In the genomic region with DNA sequence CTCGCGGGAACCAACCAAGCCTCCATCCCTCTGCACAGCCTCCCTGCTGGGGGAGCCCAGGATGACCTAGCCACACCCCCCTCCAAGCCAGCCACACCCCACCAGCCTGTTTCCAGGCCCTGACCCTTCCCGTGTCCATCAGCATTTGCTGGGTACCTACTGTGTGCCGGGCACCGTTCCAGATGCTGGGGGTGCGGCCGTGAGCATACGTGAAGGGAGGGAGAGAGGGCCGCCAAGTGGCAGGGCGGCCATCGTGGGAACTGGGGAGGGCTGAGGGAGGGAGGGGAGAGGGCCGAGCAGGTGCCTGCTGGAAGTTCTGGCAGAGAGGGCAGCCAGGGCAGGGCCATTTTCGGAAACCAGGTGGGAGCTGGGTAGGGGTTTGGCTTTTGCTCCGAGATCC, we compare ENCODE assay signal across 18 cellular contexts. TPM values are rescaled to one million over a fixed set of nuclear protein-coding genes. Genes with fewer than 3 reads are reported as not detected.
DNase-seq lines count a peak whose midpoint lies in the region; ATAC-seq and TF ChIP-seq lines count a peak whose summit lies in the region.
"Had no signal": no experiment of that assay in that cellular context is flagged by ENCODE, and none has a peak within 500 bp of the region (broad histone marks: within the 10 kb centered on the region; RNA-seq: fewer than 3 reads in every experiment).

No MANE protein-coding gene starts in this region.

- H3K27me3 ChIP-seq in CD4-positive, CD25-positive, alpha-beta regulatory T cell (ENCODE audit: control insufficient read depth, insufficient read depth, low read length): no peaks in the 10 kb centered on the region
- H3K27me3 ChIP-seq in liver (ENCODE audit: control insufficient read depth in 4 of 4, insufficient read depth in 4 of 4, low read length in 3 of 4) (no peaks in the 10 kb centered on the region), stomach (peaks cover 0 to 39% (median 0%) of the 10 kb centered on the region in 3 donors)
- H3K27me3 ChIP-seq: Peyer's patch had no signal

- no peaks in the 10 kb centered on the region for H3K36me3 ChIP-seq in CD4-positive, CD25-positive, alpha-beta regulatory T cell (ENCODE audit: control insufficient read depth, insufficient read depth, low read length)
- H3K36me3 ChIP-seq in liver (ENCODE audit: control insufficient read depth in 4 of 4, insufficient read depth in 3 of 4, low read depth in 1 of 4, low read length in 3 of 4) (peaks cover 0 to 2% (median 0%) of the 10 kb centered on the region in 4 donors), stomach (no peaks in the 10 kb centered on the region), mucosa of descending colon (ENCODE audit: low read depth) (no peaks in the 10 kb centered on the region)
- H3K36me3 ChIP-seq: HAP-1, Peyer's patch had no signal

- CTCF ChIA-PET in activated naive CD4-positive, alpha-beta T cell treated with anti-CD3 and anti-CD28 coated beads for 36 hours (lab: Charles Lee): no interaction called here

- H3K4me3 ChIP-seq in CD4-positive, CD25-positive, alpha-beta regulatory T cell (ENCODE audit: low read depth, low read length): no peak overlapping the region
- H3K4me3 ChIP-seq in liver (ENCODE audit: low read depth in 1 of 3, low read length in 3 of 3): no peak overlapping the region
- no peak overlapping the region for H3K4me3 ChIP-seq in stomach
- no peak overlapping the region for H3K4me3 ChIP-seq in mucosa of descending colon
- H3K4me3 ChIP-seq: GM12878, GM23248, HAP-1, Peyer's patch had no signal

- no peak for ATAC-seq in CD4-positive, CD25-positive, alpha-beta regulatory T cell (ENCODE audit: low read depth in 2 of 2)
- ATAC-seq in mucosa of descending colon: no peak
- ATAC-seq: GM12878, SK-N-SH treated with all-trans-retinoic acid at 6 μM for 48 hours had no signal

- peaks cover 52% of the 10 kb centered on the region for H3K4me1 ChIP-seq in CD4-positive, CD25-positive, alpha-beta regulatory T cell (ENCODE audit: control insufficient read depth, insufficient read depth, low read length, poor library complexity, severe bottlenecking)
- peaks cover 40 to 81% (median 57%) of the 10 kb centered on the region in 4 donors for H3K4me1 ChIP-seq in liver (ENCODE audit: control insufficient read depth in 4 of 4, insufficient read depth in 4 of 4, low read length in 3 of 4)
- peaks cover 80 to 100% (median 97%) of the 10 kb centered on the region in 4 donors for H3K4me1 ChIP-seq in stomach
- H3K4me1 ChIP-seq in mucosa of descending colon (ENCODE audit: low read depth): no peaks in the 10 kb centered on the region
- H3K4me1 ChIP-seq: HAP-1 had no signal

- H3K9me3 Mint-ChIP-seq in CD4-positive, CD25-positive, alpha-beta regulatory T cell: peaks cover 0 to 2% (median 0%) of the 10 kb centered on the region in 7 donors
- no peaks in the 10 kb centered on the region for H3K9me3 Mint-ChIP-seq in activated naive CD4-positive, alpha-beta T cell treated with anti-CD3 and anti-CD28 coated beads for 36 hours

- H3K9me3 ChIP-seq in CD4-positive, CD25-positive, alpha-beta regulatory T cell (ENCODE audit: control insufficient read depth in 2 of 2, low read length in 2 of 2): no peaks in the 10 kb centered on the region
- H3K9me3 ChIP-seq in liver (ENCODE audit: control insufficient read depth in 4 of 4, low read length in 3 of 4): no peaks in the 10 kb centered on the region
- no peaks in the 10 kb centered on the region for H3K9me3 ChIP-seq in stomach
- no peaks in the 10 kb centered on the region for H3K9me3 ChIP-seq in mucosa of descending colon
- H3K9me3 ChIP-seq: HAP-1, Peyer's patch had no signal

- no peaks in the 10 kb centered on the region for H3K36me3 Mint-ChIP-seq in CD4-positive, CD25-positive, alpha-beta regulatory T cell
- no peaks in the 10 kb centered on the region for H3K36me3 Mint-ChIP-seq in activated naive CD4-positive, alpha-beta T cell treated with anti-CD3 and anti-CD28 coated beads for 36 hours (ENCODE audit: low read depth)

- TF ChIP-seq POLR2A in stomach (IDR thresholded peaks at IDR 0.05): no peak

- no peak for TF ChIP-seq CTCF in liver (IDR thresholded peaks at IDR 0.05; ENCODE audit: low read depth, low read length, missing input control)
- no peak for TF ChIP-seq CTCF in stomach (IDR thresholded peaks at IDR 0.05)
- no peak for TF ChIP-seq CTCF in mucosa of descending colon (IDR thresholded peaks at IDR 0.05)

- no peak overlapping the region for H3K9ac ChIP-seq in liver (ENCODE audit: low read depth in 1 of 2, low read length in 2 of 2)
- H3K9ac ChIP-seq: GM23248, KMS-11 had no signal

- DNase-seq in CD4-positive, CD25-positive, alpha-beta regulatory T cell: no peak
- DNase-seq in NCI-H69 (lab: John Stamatoyannopoulos, UW): peak; percentile 2
- no peak for DNase-seq in stomach
- DNase-seq in mucosa of descending colon: no peak
- DNase-seq in activated naive CD4-positive, alpha-beta T cell treated with anti-CD3 and anti-CD28 coated beads for 36 hours: no peak
- no peak for DNase-seq in stimulated activated CD4-positive, alpha-beta T cell treated with anti-CD3 and anti-CD28 coated beads, Interleukin-15, amount 100 ng/mL, for 24 hours
- DNase-seq: GM23248, NCI-H1105, NCI-H146, NCI-H2029, NCI-H345, NCI-H524 treated with DMSO at 0.1 percent for 48 hours, Peyer's patch had no signal

- peak overlapping the region in 2 of 4 donors; percentile 65 to 86 for H3K4me3 Mint-ChIP-seq in CD4-positive, CD25-positive, alpha-beta regulatory T cell
- no peak overlapping the region for H3K4me3 Mint-ChIP-seq in activated naive CD4-positive, alpha-beta T cell treated with anti-CD3 and anti-CD28 coated beads for 36 hours

- WGBS in liver: 79% methylated on average over 14 of the region's 14 CpGs
- WGBS in stomach, 5 donors: 30 to 63% (median 56%) methylated on average over 12 to 14 of the region's 14 CpGs

- peaks cover 0 to 51% (median 26%) of the 10 kb centered on the region in 4 donors for H3K4me1 Mint-ChIP-seq in CD4-positive, CD25-positive, alpha-beta regulatory T cell
- peaks cover 46% of the 10 kb centered on the region for H3K4me1 Mint-ChIP-seq in activated naive CD4-positive, alpha-beta T cell treated with anti-CD3 and anti-CD28 coated beads for 36 hours (ENCODE audit: low read depth)

- H3K27me3 Mint-ChIP-seq in CD4-positive, CD25-positive, alpha-beta regulatory T cell: peaks cover 4% of the 10 kb centered on the region
- no peaks in the 10 kb centered on the region for H3K27me3 Mint-ChIP-seq in activated naive CD4-positive, alpha-beta T cell treated with anti-CD3 and anti-CD28 coated beads for 36 hours (ENCODE audit: low read depth)

- H3K27ac Mint-ChIP-seq in CD4-positive, CD25-positive, alpha-beta regulatory T cell: peak overlapping the region in 2 of 3 donors; percentile 78 to 89
- no peak overlapping the region for H3K27ac Mint-ChIP-seq in activated naive CD4-positive, alpha-beta T cell treated with anti-CD3 and anti-CD28 coated beads for 36 hours

- H3K27ac ChIP-seq in CD4-positive, CD25-positive, alpha-beta regulatory T cell (ENCODE audit: insufficient read depth, low read length, poor library complexity, severe bottlenecking): no peak overlapping the region
- H3K27ac ChIP-seq in liver (ENCODE audit: low read depth in 1 of 2, low read length in 2 of 2) (peak overlapping the region; percentile 77 to 92), stomach (peak overlapping the region in 4 of 5 donors; percentile 7 to 66 (median 54))
- H3K27ac ChIP-seq: GM23248, KMS-11, Peyer's patch had no signal

- no peak for TF ChIP-seq RAD21 in liver (IDR thresholded peaks at IDR 0.05)

- TF ChIP-seq EP300 in stomach (IDR thresholded peaks at IDR 0.05): no peak

- intact Hi-C loops in stomach (cut with DNase I; ENCODE audit: low total_unique reads) (no loop called here), mucosa of descending colon (cut with DNase I, micrococcal nuclease) (no loop called here)
- intact Hi-C loops in activated naive CD4-positive, alpha-beta T cell treated with anti-CD3 and anti-CD28 coated beads for 36 hours (cut with micrococcal nuclease): no loop called here

TF ChIP-seq in liver, 16 proteins besides CTCF, POLR2A, EP300 and RAD21 (continues in another document):
- TF ChIP-seq, protein P1, sequence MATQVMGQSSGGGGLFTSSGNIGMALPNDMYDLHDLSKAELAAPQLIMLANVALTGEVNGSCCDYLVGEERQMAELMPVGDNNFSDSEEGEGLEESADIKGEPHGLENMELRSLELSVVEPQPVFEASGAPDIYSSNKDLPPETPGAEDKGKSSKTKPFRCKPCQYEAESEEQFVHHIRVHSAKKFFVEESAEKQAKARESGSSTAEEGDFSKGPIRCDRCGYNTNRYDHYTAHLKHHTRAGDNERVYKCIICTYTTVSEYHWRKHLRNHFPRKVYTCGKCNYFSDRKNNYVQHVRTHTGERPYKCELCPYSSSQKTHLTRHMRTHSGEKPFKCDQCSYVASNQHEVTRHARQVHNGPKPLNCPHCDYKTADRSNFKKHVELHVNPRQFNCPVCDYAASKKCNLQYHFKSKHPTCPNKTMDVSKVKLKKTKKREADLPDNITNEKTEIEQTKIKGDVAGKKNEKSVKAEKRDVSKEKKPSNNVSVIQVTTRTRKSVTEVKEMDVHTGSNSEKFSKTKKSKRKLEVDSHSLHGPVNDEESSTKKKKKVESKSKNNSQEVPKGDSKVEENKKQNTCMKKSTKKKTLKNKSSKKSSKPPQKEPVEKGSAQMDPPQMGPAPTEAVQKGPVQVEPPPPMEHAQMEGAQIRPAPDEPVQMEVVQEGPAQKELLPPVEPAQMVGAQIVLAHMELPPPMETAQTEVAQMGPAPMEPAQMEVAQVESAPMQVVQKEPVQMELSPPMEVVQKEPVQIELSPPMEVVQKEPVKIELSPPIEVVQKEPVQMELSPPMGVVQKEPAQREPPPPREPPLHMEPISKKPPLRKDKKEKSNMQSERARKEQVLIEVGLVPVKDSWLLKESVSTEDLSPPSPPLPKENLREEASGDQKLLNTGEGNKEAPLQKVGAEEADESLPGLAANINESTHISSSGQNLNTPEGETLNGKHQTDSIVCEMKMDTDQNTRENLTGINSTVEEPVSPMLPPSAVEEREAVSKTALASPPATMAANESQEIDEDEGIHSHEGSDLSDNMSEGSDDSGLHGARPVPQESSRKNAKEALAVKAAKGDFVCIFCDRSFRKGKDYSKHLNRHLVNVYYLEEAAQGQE (IDR thresholded peaks at IDR 0.05): no peak
- TF ChIP-seq JUND (IDR thresholded peaks at IDR 0.05): no peak
- no peak for TF ChIP-seq FOXA1 (IDR thresholded peaks at IDR 0.05)
- no peak for TF ChIP-seq HNF4G (IDR thresholded peaks at IDR 0.05)
- TF ChIP-seq, protein P2, sequence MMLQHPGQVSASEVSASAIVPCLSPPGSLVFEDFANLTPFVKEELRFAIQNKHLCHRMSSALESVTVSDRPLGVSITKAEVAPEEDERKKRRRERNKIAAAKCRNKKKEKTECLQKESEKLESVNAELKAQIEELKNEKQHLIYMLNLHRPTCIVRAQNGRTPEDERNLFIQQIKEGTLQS (IDR thresholded peaks at IDR 0.05): no peak

RNA-seq across cellular contexts. Expression of a gene that starts 23.1 kb away (rescaled TPM):
- total RNA-seq in CD4-positive, CD25-positive, alpha-beta regulatory T cell: 30.2 TPM
- polyA plus RNA-seq in CD4-positive, CD25-positive, alpha-beta regulatory T cell: under 1 TPM; 0.07 to 0.41 (median 0.13) TPM
- total RNA-seq in liver (10 to 100 TPM in 1 of 2 donors, 1 to 10 TPM in 1; 5.9 to 12.8 TPM), stomach (10 to 100 TPM in 4 of 5 donors, 1 to 10 TPM in 1; 3.9 to 85.7 (median 20.5) TPM), mucosa of descending colon (10 to 100 TPM in 1 of 3 donors, 1 to 10 TPM in 2; 5.2 to 10.3 (median 7.2) TPM)
- polyA plus RNA-seq in liver (1 to 10 TPM in 1 of 2 donors, under 1 TPM in 1; 0.19 to 4.6 TPM), stomach (10 to 100 TPM in 1 of 3 donors, 1 to 10 TPM in 2; 4.1 to 10.6 (median 4.2) TPM)
- total RNA-seq in activated naive CD4-positive, alpha-beta T cell treated with anti-CD3 and anti-CD28 coated beads for 36 hours: 10 to 100 TPM; 11.0 to 12.2 TPM
